Comparison of ENCODE assay signal across 7 cellular contexts in genomic region chr7:136193940-136194339, GRCh38.
"Had no signal": no experiment of that assay in that cellular context is flagged by ENCODE, and none has a peak within 500 bp of the region (broad histone marks: within the 10 kb centered on the region; RNA-seq: fewer than 3 reads in every experiment).

No MANE protein-coding gene starts in this region.

- H3K9ac ChIP-seq: KMS-11 had no signal

- ATAC-seq: HepG2 had no signal

- H3K27ac ChIP-seq: HL-60, KMS-11 had no signal

- H3K4me2 ChIP-seq: KMS-11 had no signal

- FAIRE-seq: HepG2, HTR-8/SVneo had no signal

- DNase-seq: IMR-90, KBM-7, KG1 had no signal
